ENCODE assay signal across 8 cellular contexts in genomic region chr1:36151133-36151844, GRCh38. TPM values are rescaled to one million over a fixed set of nuclear protein-coding genes. Genes with fewer than 3 reads are reported as not detected.
DNase-seq lines count a peak whose midpoint lies in the region; ATAC-seq and TF ChIP-seq lines count a peak whose summit lies in the region.

No MANE protein-coding gene starts in this region.

- TF ChIP-seq CTCF in AG04450 (IDR thresholded peaks at IDR 0.05; ENCODE audit: low read depth, low read length) (no peak), natural killer cell (IDR thresholded peaks at IDR 0.05) (no peak)

- peak overlapping the region; percentile 99 to 100 for H3K27ac Mint-ChIP-seq in natural killer cell

- H3K27me3 ChIP-seq in AG04450 (ENCODE audit: control insufficient read depth, insufficient read depth, low read length) (no peaks in the 10 kb centered on the region), Karpas-422 (ENCODE audit: low read length) (no peaks in the 10 kb centered on the region)

- no peaks in the 10 kb centered on the region for H3K36me3 Mint-ChIP-seq in natural killer cell

- peaks cover 41% of the 10 kb centered on the region for H3K4me1 ChIP-seq in Karpas-422 (ENCODE audit: low read length)

- peak overlapping the region; percentile 58 for H3K9ac ChIP-seq in Karpas-422 (ENCODE audit: low read length)

- no peak for DNase-seq in AG04450 (ENCODE audit: low read depth, low spot score)
- DNase-seq in Karpas-422 = no peak
- DNase-seq in caudate nucleus (lab: John Stamatoyannopoulos, UW) = no peak
- no peak for DNase-seq in natural killer cell
- no peak for DNase-seq in GM03348 (ENCODE audit: low spot score)

- H3K27me3 Mint-ChIP-seq in natural killer cell (ENCODE audit: low read depth in 2 of 2) = no peaks in the 10 kb centered on the region

- no peaks in the 10 kb centered on the region for H3K9me2 ChIP-seq in Karpas-422 (replicated peaks; ENCODE audit: insufficient read depth, low read length)

- peaks cover 12% of the 10 kb centered on the region for H3K36me3 ChIP-seq in Karpas-422 (ENCODE audit: insufficient read depth, low read length)

- H2AFZ ChIP-seq in Karpas-422 (ENCODE audit: low read length) = peak overlapping the region; percentile 9; the same call in 1 of the 2 replicates

- H3K79me2 ChIP-seq in Karpas-422 (ENCODE audit: low read length) = peaks cover 31% of the 10 kb centered on the region

- CTCF ChIA-PET in AG04450 (lab: Charles Lee) = interaction anchor here (0.5 to 4.5 kb wide), 8 partner anchors 10 to 295 kb away, joined by 3 to 75 read pairs (median 5); no protein-coding TSS in a partner anchor

- no peaks in the 10 kb centered on the region for H4K20me1 ChIP-seq in Karpas-422 (ENCODE audit: insufficient read depth, low read depth, low read length)

- H3K4me3 ChIP-seq in AG04450 (ENCODE audit: low read depth, low read length) (no peak overlapping the region), Karpas-422 (ENCODE audit: low read length) (peak overlapping the region; percentile 33; the same call in 1 of the 2 replicates)

- H3K9me3 ChIP-seq in AG04450 (ENCODE audit: control insufficient read depth, insufficient read depth, low read length) (no peaks in the 10 kb centered on the region), Karpas-422 (ENCODE audit: low read length) (no peaks in the 10 kb centered on the region; the same call in 1 of the 2 replicates)

- no peaks in the 10 kb centered on the region for H3K9me3 Mint-ChIP-seq in natural killer cell

- ATAC-seq in natural killer cell (no peak), GM18909 (IDR thresholded peaks at IDR 0.05; ENCODE audit: poor library complexity, unreplicated experiment) (no peak), GM19023 (IDR thresholded peaks at IDR 0.05; ENCODE audit: unreplicated experiment) (no peak), GM21381 (IDR thresholded peaks at IDR 0.05; ENCODE audit: unreplicated experiment) (no peak)

- peak overlapping the region; percentile 99 for H3K27ac ChIP-seq in AG04450 (ENCODE audit: low read depth, low read length)
- H3K27ac ChIP-seq in Karpas-422 (ENCODE audit: low read length) = no peak overlapping the region
- H3K27ac ChIP-seq in caudate nucleus (ENCODE audit: low read depth, low read length) = peak overlapping the region; percentile 97

- peak overlapping the region; percentile 100 for H3K4me3 Mint-ChIP-seq in natural killer cell

- POLR2A ChIA-PET in AG04450 (lab: Yijun Ruan, JAX) = interaction anchor here (2.8 to 3.4 kb wide), 2 partner anchors 37 to 236 kb away, joined by 15 to 32 read pairs; no protein-coding TSS in a partner anchor

- peaks cover 56 to 76% of the 10 kb centered on the region in 2 donors for H3K4me1 Mint-ChIP-seq in natural killer cell

- peak overlapping the region; percentile 69 for H3K4me2 ChIP-seq in Karpas-422 (ENCODE audit: low read depth, low read length, poor library complexity, severe bottlenecking)

- intact Hi-C loops in natural killer cell (cut with micrococcal nuclease) = loop anchor here (2.0 kb wide), 1 partner anchor 1328 kb away; no protein-coding TSS in a partner anchor

RNA-seq across cellular contexts. Expression of gene TRAPPC3, which starts 2.0 kb away (rescaled TPM):
- 88.5 and 92.3 TPM in 2 replicates for polyA plus RNA-seq in AG04450 (2011; rRNA removed)
- polyA minus RNA-seq in AG04450 (2011; rRNA and poly(A)+ RNA removed) = 27.3 and 30.2 TPM in 2 replicates
- total RNA-seq in Karpas-422 (2014; rRNA removed; shearing (Covaris generic); ENCODE audit: low replicate concordance) = 46.7 and 81.0 TPM in 2 replicates
- total RNA-seq in natural killer cell = 10 to 100 TPM; 28.0 to 34.7 (median 34.3) TPM

RNA-seq across cellular contexts. Expression of gene MAP7D1, which starts 4.7 kb away (rescaled TPM):
- polyA plus RNA-seq in AG04450 (2011; rRNA removed) = 23.4 and 28.2 TPM in 2 replicates
- polyA minus RNA-seq in AG04450 (2011; rRNA and poly(A)+ RNA removed) = 32.6 and 42.3 TPM in 2 replicates
- 24.1 and 87.3 TPM in 2 replicates for total RNA-seq in Karpas-422 (2014; rRNA removed; shearing (Covaris generic); ENCODE audit: low replicate concordance)
- total RNA-seq in natural killer cell = 100 to 1,000 TPM; 213 to 232 (median 230) TPM

RNA-seq across cellular contexts. Expression of gene COL8A2, which starts 26.3 kb away (rescaled TPM):
- polyA plus RNA-seq in AG04450 (2011; rRNA removed) = 1.5 and 1.6 TPM in 2 replicates
- polyA minus RNA-seq in AG04450 (2011; rRNA and poly(A)+ RNA removed) = 0.83 and 1.1 TPM in 2 replicates
- total RNA-seq in Karpas-422 (2014; rRNA removed; shearing (Covaris generic); ENCODE audit: low replicate concordance) = 0.04 TPM in 1 of 2 replicates, not detected in the other
- under 1 TPM; 0.09 to 0.20 (median 0.14) TPM for total RNA-seq in natural killer cell
